ENCODE assay signal across 1 cellular context in genomic region chr3:184561329-184562145, GRCh38.
TF ChIP-seq lines count a peak whose summit lies in the region.

TSS of gene EPHB3 (plus strand) at chr3:184561785. CDS start at chr3:184562236, 451 bp downstream.

TF ChIP-seq in HepG2, 621 proteins besides CTCF, POLR2A, EP300 and RAD21 (continued from another document and continues in another):
- no peak for TF ChIP-seq ZBTB10 (CRISPR knock-in tag; IDR thresholded peaks at IDR 0.05; ENCODE audit: borderline replicate concordance)
- no peak for TF ChIP-seq ZNF296 (CRISPR knock-in tag; conservative IDR thresholded peaks at IDR 0.05)
- TF ChIP-seq CSRNP1 (CRISPR knock-in tag; IDR thresholded peaks at IDR 0.05), result peak; percentile 43; the same call in 1 of the 2 replicates
- no peak for TF ChIP-seq PTBP1 (IDR thresholded peaks at IDR 0.05; ENCODE audit: low read depth, low read length, poor library complexity, severe bottlenecking)
- no peak for TF ChIP-seq HOXD1 (CRISPR knock-in tag; IDR thresholded peaks at IDR 0.05)
- TF ChIP-seq ZNF251 (CRISPR knock-in tag; IDR thresholded peaks at IDR 0.05), result no peak
- no peak for TF ChIP-seq THAP8 (CRISPR knock-in tag; IDR thresholded peaks at IDR 0.05; ENCODE audit: borderline replicate concordance)
- TF ChIP-seq ISX (CRISPR knock-in tag; conservative IDR thresholded peaks at IDR 0.05), result no peak
- no peak for TF ChIP-seq SIN3A (IDR thresholded peaks at IDR 0.05; ENCODE audit: borderline replicate concordance, low read depth, low read length)
- no peak for TF ChIP-seq ZSCAN22 (CRISPR knock-in tag; IDR thresholded peaks at IDR 0.05)
- TF ChIP-seq ZNF839 (CRISPR knock-in tag; IDR thresholded peaks at IDR 0.05; ENCODE audit: borderline replicate concordance), result no peak
- TF ChIP-seq MIXL1 (CRISPR knock-in tag; IDR thresholded peaks at IDR 0.05), result no peak
- TF ChIP-seq HINFP (CRISPR knock-in tag; IDR thresholded peaks at IDR 0.05; ENCODE audit: low read depth), result peak; percentile 70; the same call in 1 of the 2 replicates
- peak; percentile 59; the same call in 1 of the 2 replicates for TF ChIP-seq ZNF414 (CRISPR knock-in tag; IDR thresholded peaks at IDR 0.05)
- no peak for TF ChIP-seq GATAD1 (CRISPR knock-in tag; IDR thresholded peaks at IDR 0.05)
- peak; percentile 44 for TF ChIP-seq XRCC5 (optimal IDR thresholded peaks at IDR 0.05; ENCODE audit: low read length)
- TF ChIP-seq GLI4 (CRISPR knock-in tag; IDR thresholded peaks at IDR 0.05; ENCODE audit: borderline replicate concordance), result peak; percentile 31; the same call in 1 of the 2 replicates
- TF ChIP-seq ZNF704 (CRISPR knock-in tag; IDR thresholded peaks at IDR 0.05; ENCODE audit: borderline replicate concordance), result no peak
- peak; percentile 56; the same call in 1 of the 2 replicates for TF ChIP-seq ZNF136 (CRISPR knock-in tag; IDR thresholded peaks at IDR 0.05; ENCODE audit: low read depth)
- TF ChIP-seq ARID3A (IDR thresholded peaks at IDR 0.05; ENCODE audit: low read depth, low read length), result 0 out of 2 replicates have a peak, but pooled peaks have one; percentile 40
- no peak for TF ChIP-seq ZKSCAN5 (CRISPR knock-in tag; IDR thresholded peaks at IDR 0.05)
- no peak for TF ChIP-seq ZNF816 (CRISPR knock-in tag; IDR thresholded peaks at IDR 0.05; ENCODE audit: borderline replicate concordance)
- TF ChIP-seq ADNP (CRISPR knock-in tag; IDR thresholded peaks at IDR 0.05), result no peak
- no peak for TF ChIP-seq DNMT1 (CRISPR knock-in tag; IDR thresholded peaks at IDR 0.05)
- TF ChIP-seq GFI1 (CRISPR knock-in tag; IDR thresholded peaks at IDR 0.05; ENCODE audit: borderline replicate concordance), result no peak
- TF ChIP-seq UBTF (CRISPR knock-in tag; IDR thresholded peaks at IDR 0.05), result peak; percentile 45; the same call in 1 of the 2 replicates
- no peak for TF ChIP-seq ARHGAP35 (CRISPR knock-in tag; IDR thresholded peaks at IDR 0.05; ENCODE audit: borderline replicate concordance)
- peak; percentile 82; the same call in 1 of the 2 replicates for TF ChIP-seq MYPOP (CRISPR knock-in tag; IDR thresholded peaks at IDR 0.05)
- TF ChIP-seq ASH2L (IDR thresholded peaks at IDR 0.05; ENCODE audit: insufficient read length, low read depth, low read length), result no peak
- TF ChIP-seq MIER3 (CRISPR knock-in tag; IDR thresholded peaks at IDR 0.05; ENCODE audit: borderline replicate concordance), result no peak
- no peak for TF ChIP-seq KMT2B (CRISPR knock-in tag; IDR thresholded peaks at IDR 0.05)
- TF ChIP-seq SALL1 (CRISPR knock-in tag; IDR thresholded peaks at IDR 0.05), result peak; percentile 23; the same call in 1 of the 2 replicates
- no peak for TF ChIP-seq ZNF703 (CRISPR knock-in tag; IDR thresholded peaks at IDR 0.05; ENCODE audit: borderline replicate concordance)
- TF ChIP-seq ZFYVE20 (CRISPR knock-in tag; IDR thresholded peaks at IDR 0.05; ENCODE audit: borderline replicate concordance, low read depth), result no peak
- TF ChIP-seq FOXK2 (IDR thresholded peaks at IDR 0.05), result no peak
- peak; percentile 68 for TF ChIP-seq DRAP1 (CRISPR knock-in tag; IDR thresholded peaks at IDR 0.05)
- TF ChIP-seq ZNF563 (CRISPR knock-in tag; IDR thresholded peaks at IDR 0.05), result no peak
- TF ChIP-seq SP1 (IDR thresholded peaks at IDR 0.05), result no peak
- TF ChIP-seq SP1 (CRISPR knock-in tag; IDR thresholded peaks at IDR 0.05), result peak; percentile 84
- TF ChIP-seq HNRNPUL1 (IDR thresholded peaks at IDR 0.05; ENCODE audit: low read depth, low read length), result no peak
- TF ChIP-seq KLF11 (CRISPR knock-in tag; IDR thresholded peaks at IDR 0.05), result no peak
